ENCODE assay signal across 9 cellular contexts in the genomic region with DNA sequence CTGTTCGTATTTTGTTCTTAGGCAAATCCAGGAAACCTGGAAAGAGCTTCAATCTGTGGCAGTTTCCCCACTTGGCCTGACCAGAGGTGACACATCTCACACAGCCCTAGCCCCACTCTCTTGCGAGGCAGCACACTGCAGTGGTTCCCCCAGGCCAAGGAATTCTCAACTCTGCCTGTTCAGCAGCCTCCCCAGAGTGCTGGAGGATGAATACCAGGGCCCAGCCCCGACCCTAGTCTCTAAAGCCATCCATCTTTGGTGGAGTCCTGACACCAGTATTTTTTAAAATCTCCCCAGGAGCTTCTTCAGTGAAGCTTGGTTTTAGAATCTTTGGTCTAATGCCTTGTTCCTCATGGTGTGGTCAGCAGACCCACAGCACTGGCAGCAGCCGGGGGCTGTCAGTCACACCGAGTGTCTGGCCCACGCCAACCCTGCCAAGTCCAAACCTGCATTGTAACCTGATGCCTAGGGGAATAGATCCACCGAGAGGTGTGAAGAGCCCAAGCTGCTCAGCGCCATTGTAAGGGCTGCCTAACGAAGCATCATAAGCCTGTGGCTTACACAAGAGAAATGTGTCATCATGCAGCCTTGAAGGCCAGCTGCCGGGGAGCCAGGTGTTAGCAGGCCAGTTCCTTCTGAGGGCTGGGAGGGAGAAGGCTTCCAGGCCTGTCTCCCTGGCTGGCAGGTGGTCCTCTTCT.
DNase-seq lines count a peak whose midpoint lies in the region; ATAC-seq and TF ChIP-seq lines count a peak whose summit lies in the region.
"Had no signal": no experiment of that assay in that cellular context is flagged by ENCODE, and none has a peak within 500 bp of the region (broad histone marks: within the 10 kb centered on the region; RNA-seq: fewer than 3 reads in every experiment).

No MANE protein-coding gene starts in this region.

- ATAC-seq in GM21360 (IDR thresholded peaks at IDR 0.05; ENCODE audit: unreplicated experiment) (peak; percentile 69), HG03439 (IDR thresholded peaks at IDR 0.05; ENCODE audit: unreplicated experiment) (peak; percentile 71)

- H3K4me1 ChIP-seq in OCI-LY7 (ENCODE audit: insufficient read depth, low read length, poor library complexity, severe bottlenecking) = peaks cover 5% of the 10 kb centered on the region
- H3K4me1 ChIP-seq in CD4-positive, alpha-beta memory T cell (ENCODE audit: insufficient read depth, low read length) = no peaks in the 10 kb centered on the region

- H3K27ac ChIP-seq in OCI-LY7 (ENCODE audit: low read depth, low read length, poor library complexity, severe bottlenecking) = no peak overlapping the region
- H3K27ac ChIP-seq in CD4-positive, alpha-beta memory T cell (ENCODE audit: low read depth, low read length) = no peak overlapping the region
- H3K27ac ChIP-seq: esophagus muscularis mucosa had no signal

- DNase-seq in DMS79 treated with DMSO at 0.1 percent for 48 hours (lab: John Stamatoyannopoulos, UW) = peak; percentile 74
- DNase-seq in OCI-LY7 (ENCODE audit: low spot score) = peak; percentile 52
- no peak for DNase-seq in stimulated activated naive CD4-positive, alpha-beta T cell treated with Interleukin-2 at 50 U/mL for 16 hours (lab: John Stamatoyannopoulos, UW)
- DNase-seq in H7 = no peak
- DNase-seq in CD4-positive, alpha-beta memory T cell = no peak
- DNase-seq in SKM-1 treated with dmso at 0.1 percent for 144 hours (lab: John Stamatoyannopoulos, UW; ENCODE audit: unreplicated experiment) = no peak

- H3K4me1 Mint-ChIP-seq in CD4-positive, alpha-beta memory T cell = peaks cover 3 to 11% (median 8%) of the 10 kb centered on the region in 4 donors

- H3K36me3 ChIP-seq in OCI-LY7 (ENCODE audit: insufficient read depth, low read length) = no peaks in the 10 kb centered on the region
- no peaks in the 10 kb centered on the region for H3K36me3 ChIP-seq in H7 (replicated peaks; ENCODE audit: control insufficient read depth, insufficient read depth, low read length)
- H3K36me3 ChIP-seq in CD4-positive, alpha-beta memory T cell (ENCODE audit: insufficient read depth, low read length) = no peaks in the 10 kb centered on the region
- H3K36me3 ChIP-seq: esophagus muscularis mucosa had no signal

- no peak overlapping the region for H3K4me2 ChIP-seq in OCI-LY7 (ENCODE audit: low read length)

- H3K4me3 ChIP-seq in OCI-LY7 (ENCODE audit: low read depth, low read length, poor library complexity, severe bottlenecking) (no peak overlapping the region), H7 (ENCODE audit: insufficient read depth, low read depth, low read length) (no peak overlapping the region)
- H3K4me3 ChIP-seq in CD4-positive, alpha-beta memory T cell (ENCODE audit: low read length in 2 of 2) = no peak overlapping the region
- H3K4me3 ChIP-seq: esophagus muscularis mucosa had no signal

- no peaks in the 10 kb centered on the region for H4K20me1 ChIP-seq in OCI-LY7 (ENCODE audit: insufficient read depth, low read length)

- no peak overlapping the region for H3K4me3 Mint-ChIP-seq in CD4-positive, alpha-beta memory T cell

- peaks cover 0 to 4% of the 10 kb centered on the region in 2 donors for H3K36me3 Mint-ChIP-seq in CD4-positive, alpha-beta memory T cell

- no TSS peak for BruUV-seq in OCI-LY7 (replicated peaks; lab: Mats Ljungman, UMichigan)

- CTCF ChIA-PET in OCI-LY7 (lab: Charles Lee; ENCODE audit: unreplicated experiment) = interaction anchor here (0.6 to 1.1 kb wide), 2 partner anchors 14 to 22 kb away, joined by 3 read pairs; no protein-coding TSS in a partner anchor
- CTCF ChIA-PET in CD4-positive, alpha-beta memory T cell (lab: Charles Lee; ENCODE audit: partially characterized antibody) = interaction anchor here (1.2 kb wide), 1 partner anchor 291 kb away, joined by 3 read pairs; no protein-coding TSS in a partner anchor

- no peak overlapping the region for H3K27ac Mint-ChIP-seq in CD4-positive, alpha-beta memory T cell

- no peak overlapping the region for H2AFZ ChIP-seq in OCI-LY7 (ENCODE audit: low read length)

- no peaks in the 10 kb centered on the region for H3K9me2 ChIP-seq in OCI-LY7 (ENCODE audit: insufficient read depth, low read length)

- peaks cover 0 to 6% (median under 1%) of the 10 kb centered on the region in 8 donors for H3K9me3 Mint-ChIP-seq in CD4-positive, alpha-beta memory T cell

- H3K79me2 ChIP-seq in OCI-LY7 (ENCODE audit: insufficient read depth, low read depth, low read length) = no peaks in the 10 kb centered on the region

- TF ChIP-seq CTCF in OCI-LY7 (conservative IDR thresholded peaks at IDR 0.05; ENCODE audit: low read length) = no peak

- H3K27me3 Mint-ChIP-seq in CD4-positive, alpha-beta memory T cell = no peaks in the 10 kb centered on the region

- H3K9me3 ChIP-seq in OCI-LY7 (ENCODE audit: low read length) = no peaks in the 10 kb centered on the region; the same call in 1 of the 2 replicates
- no peaks in the 10 kb centered on the region for H3K9me3 ChIP-seq in CD4-positive, alpha-beta memory T cell (ENCODE audit: control insufficient read depth in 1 of 2, low read length in 2 of 2)
- H3K9me3 ChIP-seq: esophagus muscularis mucosa had no signal

- intact Hi-C loops in OCI-LY7 (cut with micrococcal nuclease; ENCODE audit: unreplicated experiment) = no loop called here
- intact Hi-C loops in CD4-positive, alpha-beta memory T cell (cut with micrococcal nuclease) = no loop called here

- POLR2A ChIA-PET in OCI-LY7 (lab: Charles Lee) = interaction anchor here (0.8 to 1.4 kb wide), 8 partner anchors 9 to 56 kb away, joined by 3 to 5 read pairs (median 4); no protein-coding TSS in a partner anchor
- POLR2A ChIA-PET in CD4-positive, alpha-beta memory T cell (lab: Charles Lee; ENCODE audit: partially characterized antibody) = no interaction called here

- no peaks in the 10 kb centered on the region for H3K27me3 ChIP-seq in H7 (ENCODE audit: control insufficient read depth, insufficient read depth, low read length)
- no peaks in the 10 kb centered on the region for H3K27me3 ChIP-seq in CD4-positive, alpha-beta memory T cell (ENCODE audit: insufficient read depth, low read length)
- H3K27me3 ChIP-seq: esophagus muscularis mucosa had no signal

Comparison
In these comparisons a context has a peak if more than half of its experiments do, and no peak if none do; other contexts are left out.
1. DNase-seq: peak in DMS79 treated with DMSO at 0.1 percent for 48 hours (single experiment) and OCI-LY7 (single experiment); none in stimulated activated naive CD4-positive, alpha-beta T cell treated with Interleukin-2 at 50 U/mL for 16 hours (single experiment), H7 (single experiment), CD4-positive, alpha-beta memory T cell (0 of 5) and SKM-1 treated with dmso at 0.1 percent for 144 hours (single experiment).